Comparison of ENCODE assay signal across 22 cellular contexts in genomic region chr4:24321637-24322036, GRCh38.
DNase-seq lines count a peak whose midpoint lies in the region; ATAC-seq and TF ChIP-seq lines count a peak whose summit lies in the region.
"Had no signal": no experiment of that assay in that cellular context is flagged by ENCODE, and none has a peak within 500 bp of the region (broad histone marks: within the 10 kb centered on the region; RNA-seq: fewer than 3 reads in every experiment).

No MANE protein-coding gene starts in this region.

- H3K36me3 ChIP-seq in iPS-15b (ENCODE audit: control insufficient read depth, insufficient read depth, low read length) (no peaks in the 10 kb centered on the region), osteoblast (ENCODE audit: insufficient read depth, low read length) (no peaks in the 10 kb centered on the region)
- H3K36me3 ChIP-seq: esophagus squamous epithelium, heart left ventricle, SJSA1, uterus had no signal

- ATAC-seq in omental fat pad (ENCODE audit: low FRiP score), result no peak
- ATAC-seq: activated CD8-positive, alpha-beta T cell treated with anti-CD3 and anti-CD28 coated beads, Interleukin-2, amount 10 ng/mL, durations not matched to agents 7 days and 5 days; activated T-cell treated with anti-CD3 and anti-CD28 coated beads, Interleukin-2, amount 50 U/mL, for 4 hours had no signal

- no peak overlapping the region for H2AFZ ChIP-seq in osteoblast (ENCODE audit: low read length)

- no peak for TF ChIP-seq CTCF in osteoblast (IDR thresholded peaks at IDR 0.05; ENCODE audit: extremely low read depth, low read depth, low read length)
- no peak for TF ChIP-seq CTCF in omental fat pad (IDR thresholded peaks at IDR 0.05)

- DNase-seq in HS-5 (ENCODE audit: low read depth), result peak; percentile 6
- peak; percentile 50 for DNase-seq in cerebellar cortex (ENCODE audit: low spot score)
- DNase-seq in osteoblast (ENCODE audit: insufficient read length, low spot score, missing footprints), result no peak
- DNase-seq in ecto neural progenitor cell (ENCODE audit: low spot score), result no peak
- DNase-seq in AG08395 (ENCODE audit: low spot score), result no peak
- DNase-seq in activated gamma-delta T cell (lab: John Stamatoyannopoulos, UW), result no peak
- DNase-seq in omental fat pad (ENCODE audit: low spot score), result no peak
- DNase-seq: activated CD8-positive, alpha-beta T cell treated with anti-CD3 and anti-CD28 coated beads, Interleukin-2, amount 10 ng/mL, durations not matched to agents 7 days and 5 days; activated naive CD4-positive, alpha-beta T cell treated with anti-CD3 and anti-CD28 coated beads, Interleukin-2, amount 50 U/mL, for 16 hours; activated T-cell treated with anti-CD3 and anti-CD28 coated beads, Interleukin-2, amount 50 U/mL, for 4 hours; cortex of kidney; esophagus squamous epithelium; heart left ventricle; KG1; left cardiac atrium; NCI-H1092 treated with DMSO at 0.1 percent for 48 hours; NCI-H2081 treated with DMSO at 0.1 percent for 48 hours; NCI-H526; T-helper 2 cell; uterus had no signal

- H4K20me1 ChIP-seq in osteoblast (ENCODE audit: insufficient read depth, low read length), result no peaks in the 10 kb centered on the region

- peak overlapping the region; percentile 9 for H3K4me2 ChIP-seq in osteoblast (ENCODE audit: insufficient read depth, low read length)

- no peak overlapping the region for H3K9ac ChIP-seq in iPS-15b (ENCODE audit: low read depth, low read length)

- H3K4me3 ChIP-seq in iPS-15b (ENCODE audit: low read depth, low read length) (peak overlapping the region; percentile 38), osteoblast (ENCODE audit: insufficient read depth, low read length) (no peak overlapping the region)
- H3K4me3 ChIP-seq: esophagus squamous epithelium, heart left ventricle, SJSA1, uterus had no signal

- H3K79me2 ChIP-seq in osteoblast (ENCODE audit: insufficient read depth, low read length), result no peaks in the 10 kb centered on the region

- peaks cover 37% of the 10 kb centered on the region for H3K4me1 ChIP-seq in iPS-15b (ENCODE audit: control insufficient read depth, insufficient read depth, low read length)
- peaks cover 11% of the 10 kb centered on the region for H3K4me1 ChIP-seq in osteoblast (ENCODE audit: insufficient read depth, low read length)
- H3K4me1 ChIP-seq: SJSA1, uterus had no signal

- H3K27me3 ChIP-seq in iPS-15b (ENCODE audit: control insufficient read depth, insufficient read depth, low read length) (no peaks in the 10 kb centered on the region), osteoblast (ENCODE audit: insufficient read depth, low read length) (no peaks in the 10 kb centered on the region)
- H3K27me3 ChIP-seq: heart left ventricle, SJSA1, uterus had no signal

- peak overlapping the region; percentile 26 for H3K27ac ChIP-seq in osteoblast (ENCODE audit: low read depth, low read length)
- H3K27ac ChIP-seq: esophagus squamous epithelium, heart left ventricle, SJSA1, uterus had no signal

- H3K9me3 ChIP-seq in iPS-15b (ENCODE audit: control insufficient read depth, insufficient read depth, low read length) (no peaks in the 10 kb centered on the region), osteoblast (ENCODE audit: low read depth, low read length) (no peaks in the 10 kb centered on the region)
- H3K9me3 ChIP-seq: esophagus squamous epithelium, heart left ventricle, SJSA1, uterus had no signal

Comparison
In these comparisons a context has a peak if more than half of its experiments do, and no peak if none do; other contexts are left out.
1. DNase-seq: peak in HS-5 (single experiment) and cerebellar cortex (single experiment); none in osteoblast (single experiment), ecto neural progenitor cell (single experiment), AG08395 (single experiment), activated gamma-delta T cell (single experiment) and omental fat pad (single experiment).